In genomic region chr9:12814877-12815237, GRCh38 we compare ENCODE assay signal across 11 cellular contexts. TPM values are rescaled to one million over a fixed set of nuclear protein-coding genes. Genes with fewer than 3 reads are reported as not detected.
DNase-seq lines count a peak whose midpoint lies in the region; ATAC-seq and TF ChIP-seq lines count a peak whose summit lies in the region.
"Had no signal": no experiment of that assay in that cellular context is flagged by ENCODE, and none has a peak within 500 bp of the region (broad histone marks: within the 10 kb centered on the region; RNA-seq: fewer than 3 reads in every experiment).

No MANE protein-coding gene starts in this region.

- H3K36me3 ChIP-seq in right atrium auricular region (no peaks in the 10 kb centered on the region), duodenal mucosa (ENCODE audit: control insufficient read depth in 1 of 2, insufficient read depth in 2 of 2, low read length in 2 of 2) (no peaks in the 10 kb centered on the region)
- H3K36me3 ChIP-seq: BLaER1 treated with 17β-estradiol and CSF1 and Interleukin-3, amounts not matched to agents 10 nM and 100 nM had no signal

- H3K27ac Mint-ChIP-seq in osteocyte (ENCODE audit: unreplicated experiment): peak overlapping the region; percentile 98

- peaks cover 0 to 13% of the 10 kb centered on the region in 2 donors for H3K4me1 ChIP-seq in right atrium auricular region
- H3K4me1 ChIP-seq in duodenal mucosa (ENCODE audit: control insufficient read depth in 1 of 2, insufficient read depth in 2 of 2, low read length in 2 of 2): peaks cover 30 to 43% of the 10 kb centered on the region in 2 donors

- H3K27ac ChIP-seq in right atrium auricular region (peak overlapping the region; percentile 36 to 37), duodenal mucosa (ENCODE audit: low read depth, low read length) (peak overlapping the region; percentile 46)

- intact Hi-C loops in left cardiac atrium (cut with DNase I): loop anchor here in 1 of 2 donors (5.0 kb wide), 1 partner anchor 38 kb away; the partner anchor contains the start of gene LURAP1L

- no peaks in the 10 kb centered on the region for H3K27me3 Mint-ChIP-seq in osteocyte (ENCODE audit: unreplicated experiment)
- H3K27me3 Mint-ChIP-seq in activated T-cell treated with anti-CD3 and anti-CD28 coated beads, Interleukin-2, amount 50 U/mL, for 4 hours (ENCODE audit: low read depth): no peaks in the 10 kb centered on the region

- H3K36me3 Mint-ChIP-seq in osteocyte (ENCODE audit: unreplicated experiment): peaks cover 25% of the 10 kb centered on the region
- no peaks in the 10 kb centered on the region for H3K36me3 Mint-ChIP-seq in activated T-cell treated with anti-CD3 and anti-CD28 coated beads, Interleukin-2, amount 50 U/mL, for 4 hours (ENCODE audit: insufficient read depth)

- H3K4me3 ChIP-seq in right atrium auricular region: no peak overlapping the region
- peak overlapping the region in 1 of 2 donors; percentile 30 for H3K4me3 ChIP-seq in duodenal mucosa (ENCODE audit: low read depth in 1 of 2, low read length in 2 of 2)
- H3K4me3 ChIP-seq: BLaER1 treated with 17β-estradiol and CSF1 and Interleukin-3, amounts not matched to agents 10 nM and 100 nM had no signal

- no peak for DNase-seq in right atrium auricular region (ENCODE audit: low spot score)
- no peak for DNase-seq in left cardiac atrium
- no peak for DNase-seq in osteocyte (ENCODE audit: extremely low spot score, unreplicated experiment)
- no peak for DNase-seq in NCI-H1105 (lab: John Stamatoyannopoulos, UW)
- DNase-seq in NCI-H446 treated with DMSO at 0.1 percent for 48 hours (lab: John Stamatoyannopoulos, UW): no peak
- no peak for DNase-seq in activated T-cell treated with anti-CD3 and anti-CD28 coated beads, Interleukin-2, amount 50 U/mL, for 4 hours
- no peak for DNase-seq in DMS 273 treated with DMSO at 0.1 percent for 48 hours (lab: John Stamatoyannopoulos, UW)
- DNase-seq: activated CD8-positive, alpha-beta memory T cell treated with anti-CD3 and anti-CD28 coated beads for 24 hours; stimulated activated CD4-positive, alpha-beta T cell treated with anti-CD3 and anti-CD28 coated beads, Interleukin-2, amount 100 ng/mL, for 24 hours had no signal

- peaks cover 9% of the 10 kb centered on the region for H3K9me3 Mint-ChIP-seq in osteocyte (ENCODE audit: unreplicated experiment)
- H3K9me3 Mint-ChIP-seq in activated T-cell treated with anti-CD3 and anti-CD28 coated beads, Interleukin-2, amount 50 U/mL, for 4 hours: peaks cover 13% of the 10 kb centered on the region

- no peaks in the 10 kb centered on the region for H3K9me3 ChIP-seq in right atrium auricular region
- no peaks in the 10 kb centered on the region for H3K9me3 ChIP-seq in duodenal mucosa (ENCODE audit: control insufficient read depth in 1 of 2, low read length in 2 of 2)
- H3K9me3 ChIP-seq: BLaER1 treated with 17β-estradiol and CSF1 and Interleukin-3, amounts not matched to agents 10 nM and 100 nM had no signal

- no peak for TF ChIP-seq CTCF in right atrium auricular region (IDR thresholded peaks at IDR 0.05)
- no peak for TF ChIP-seq CTCF in osteocyte (IDR thresholded peaks at IDR 0.05)

- peak overlapping the region in 1 of 2 donors; percentile 17 for H3K9ac ChIP-seq in duodenal mucosa (ENCODE audit: low read depth in 1 of 2, low read length in 2 of 2)
- H3K9ac ChIP-seq: BLaER1 treated with 17β-estradiol and CSF1 and Interleukin-3, amounts not matched to agents 10 nM and 100 nM had no signal

- H3K27me3 ChIP-seq in right atrium auricular region: no peaks in the 10 kb centered on the region
- H3K27me3 ChIP-seq in duodenal mucosa (ENCODE audit: control insufficient read depth in 1 of 2, insufficient read depth in 2 of 2, low read length in 2 of 2): no peaks in the 10 kb centered on the region
- H3K27me3 ChIP-seq: BLaER1 treated with 17β-estradiol and CSF1 and Interleukin-3, amounts not matched to agents 10 nM and 100 nM had no signal

- H3K4me3 Mint-ChIP-seq in osteocyte (ENCODE audit: unreplicated experiment): peak overlapping the region; percentile 59
- no peak overlapping the region for H3K4me3 Mint-ChIP-seq in activated T-cell treated with anti-CD3 and anti-CD28 coated beads, Interleukin-2, amount 50 U/mL, for 4 hours

- no peak for ATAC-seq in left cardiac atrium
- ATAC-seq in activated T-cell treated with anti-CD3 and anti-CD28 coated beads, Interleukin-2, amount 50 U/mL, for 4 hours: no peak

- peaks cover 81% of the 10 kb centered on the region for H3K4me1 Mint-ChIP-seq in osteocyte (ENCODE audit: unreplicated experiment)
- no peaks in the 10 kb centered on the region for H3K4me1 Mint-ChIP-seq in activated T-cell treated with anti-CD3 and anti-CD28 coated beads, Interleukin-2, amount 50 U/mL, for 4 hours (ENCODE audit: low read depth)

RNA-seq across cellular contexts. Expression of gene LURAP1L, which starts 40.0 kb away (rescaled TPM):
- total RNA-seq in right atrium auricular region (1 to 10 TPM; 2.7 to 2.8 TPM), left cardiac atrium (1 to 10 TPM; 3.8 to 4.7 TPM), osteocyte (46.3 and 49.8 TPM in 2 replicates)
- total RNA-seq in activated T-cell treated with anti-CD3 and anti-CD28 coated beads, Interleukin-2, amount 50 U/mL, for 4 hours: not detected
